1 cellular context compared by ENCODE assay signal in genomic region chr2:219541611-219542180, GRCh38.
A peak's percentile ranks its signal among the peaks of the same experiment; 100 is the strongest.
TF ChIP-seq lines count a peak whose summit lies in the region.

No MANE protein-coding gene starts in this region.

TF ChIP-seq in HepG2, 621 proteins besides CTCF, POLR2A, EP300 and RAD21 (continued from another document):
- no peak for TF ChIP-seq ZNF260 (CRISPR knock-in tag; IDR thresholded peaks at IDR 0.05; ENCODE audit: borderline replicate concordance, low read depth)
- no peak for TF ChIP-seq ATM (IDR thresholded peaks at IDR 0.05; ENCODE audit: borderline replicate concordance)
- peak; percentile 71; the same call in 1 of the 2 replicates for TF ChIP-seq ZNF362 (CRISPR knock-in tag; IDR thresholded peaks at IDR 0.05; ENCODE audit: borderline replicate concordance)
- peak; percentile 89 for TF ChIP-seq RXRA (CRISPR knock-in tag; IDR thresholded peaks at IDR 0.05)
- peak; percentile 92 for TF ChIP-seq NR0B2 (CRISPR knock-in tag; IDR thresholded peaks at IDR 0.05)
- no peak for TF ChIP-seq RBM22 (optimal IDR thresholded peaks at IDR 0.05; ENCODE audit: low read length)
- TF ChIP-seq FOXK2 (IDR thresholded peaks at IDR 0.05), result no peak
- TF ChIP-seq RARA (CRISPR knock-in tag; IDR thresholded peaks at IDR 0.05), result no peak
- TF ChIP-seq TAF1 (CRISPR knock-in tag; IDR thresholded peaks at IDR 0.05), result peak; percentile 39; the same call in 1 of the 2 replicates
- TF ChIP-seq CBFB (CRISPR knock-in tag; IDR thresholded peaks at IDR 0.05), result peak; percentile 61; the same call in 1 of the 2 replicates
- no peak for TF ChIP-seq BRF2 (CRISPR knock-in tag; IDR thresholded peaks at IDR 0.05)
- no peak for TF ChIP-seq CHCHD3 (CRISPR knock-in tag; IDR thresholded peaks at IDR 0.05)
- TF ChIP-seq SRY (CRISPR knock-in tag; IDR thresholded peaks at IDR 0.05), result peak; percentile 82; the same call in 1 of the 2 replicates
- no peak for TF ChIP-seq KDM6A (CRISPR knock-in tag; IDR thresholded peaks at IDR 0.05; ENCODE audit: low read depth)
- TF ChIP-seq ZNF317 (CRISPR knock-in tag; IDR thresholded peaks at IDR 0.05), result peak; percentile 75
- no peak for TF ChIP-seq ZNF839 (CRISPR knock-in tag; IDR thresholded peaks at IDR 0.05; ENCODE audit: borderline replicate concordance)
- TF ChIP-seq ZNF484 (CRISPR knock-in tag; IDR thresholded peaks at IDR 0.05; ENCODE audit: borderline replicate concordance, low read depth), result no peak
- TF ChIP-seq ARID4A (CRISPR knock-in tag; IDR thresholded peaks at IDR 0.05; ENCODE audit: borderline replicate concordance), result peak; percentile 94
- peak; percentile 88; the same call in 1 of the 2 replicates for TF ChIP-seq ZNF678 (CRISPR knock-in tag; IDR thresholded peaks at IDR 0.05)
